ENCODE assay signal across 18 cellular contexts in genomic region chr2:375270-375946, GRCh38.
A peak's percentile ranks its signal among the peaks of the same experiment; 100 is the strongest.
DNase-seq lines count a peak whose midpoint lies in the region; ATAC-seq, FAIRE-seq and TF ChIP-seq lines count a peak whose summit lies in the region.
"Had no signal": no experiment of that assay in that cellular context is flagged by ENCODE, and none has a peak within 500 bp of the region (broad histone marks: within the 10 kb centered on the region; RNA-seq: fewer than 3 reads in every experiment).

No MANE protein-coding gene starts in this region.

- DNase-seq in HTR-8/SVneo (ENCODE audit: insufficient read length, low spot score) (no peak), dorsolateral prefrontal cortex (peak in 1 of 10 donors; percentile 57), lung (ENCODE audit: low spot score) (peak; percentile 23), substantia nigra (lab: John Stamatoyannopoulos, UW) (peak in 17 of 49 donors; percentile 8 to 67 (median 24)), NCI-H2107 (lab: John Stamatoyannopoulos, UW) (no peak), NCI-H146 treated with DMSO at 0.1 percent for 48 hours (lab: John Stamatoyannopoulos, UW; ENCODE audit: unreplicated experiment) (no peak), upper lobe of right lung (no peak)
- DNase-seq: Caco-2, NCI-H1048, NCI-H1694, NCI-H345, NCI-H526 treated with DMSO at 0.1 percent for 48 hours, OCI-M1 had no signal

- ATAC-seq in lung (ENCODE audit: insufficient read depth, low FRiP score) (no peak), HG02642 (IDR thresholded peaks at IDR 0.05; ENCODE audit: poor library complexity, unreplicated experiment) (no peak), upper lobe of right lung (no peak)

- 54 to 72% methylated on average over 8 of the region's 8 CpGs for WGBS in lung, 2 donors

- H3K4me3 ChIP-seq in dorsolateral prefrontal cortex (no peak overlapping the region), lung (no peak overlapping the region), upper lobe of right lung (no peak overlapping the region)
- H3K4me3 ChIP-seq: HAP-1 had no signal

- no peaks in the 10 kb centered on the region for H3K27me3 ChIP-seq in dorsolateral prefrontal cortex
- no peaks in the 10 kb centered on the region for H3K27me3 ChIP-seq in lung (ENCODE audit: control insufficient read depth, insufficient read depth)
- no peaks in the 10 kb centered on the region for H3K27me3 ChIP-seq in upper lobe of right lung

- H3K9me3 ChIP-seq in lung (ENCODE audit: control insufficient read depth in 2 of 2, insufficient read depth in 1 of 2, low read length in 1 of 2) (peaks cover 2 to 7% of the 10 kb centered on the region in 2 donors), upper lobe of right lung (no peaks in the 10 kb centered on the region)
- H3K9me3 ChIP-seq: Caco-2, HAP-1 had no signal

- H3K4me1 ChIP-seq in lung (ENCODE audit: control insufficient read depth in 2 of 2, insufficient read depth in 2 of 2, low read length in 2 of 2), result no peaks in the 10 kb centered on the region
- no peaks in the 10 kb centered on the region for H3K4me1 ChIP-seq in upper lobe of right lung
- H3K4me1 ChIP-seq: Caco-2, HAP-1 had no signal

- intact Hi-C loops in dorsolateral prefrontal cortex (cut with DNase I) (no loop called here), upper lobe of right lung (cut with DNase I) (no loop called here)

- H3K36me3 ChIP-seq in lung (ENCODE audit: control insufficient read depth in 2 of 2, insufficient read depth in 2 of 2, low read length in 2 of 2), result no peaks in the 10 kb centered on the region
- H3K36me3 ChIP-seq in upper lobe of right lung, result no peaks in the 10 kb centered on the region
- H3K36me3 ChIP-seq: HAP-1 had no signal

- peak in 1 of 56 donors; percentile 7 for TF ChIP-seq CTCF in dorsolateral prefrontal cortex (IDR thresholded peaks at IDR 0.05 in 54 of 56, conservative IDR thresholded peaks at IDR 0.05 in 2 of 56; ENCODE audit: low read depth in 1 of 56, partially characterized antibody in 56 of 56)
- TF ChIP-seq CTCF in lung (IDR thresholded peaks at IDR 0.05; ENCODE audit: control extremely low read depth, extremely low read depth), result no peak
- no peak for TF ChIP-seq CTCF in upper lobe of right lung (IDR thresholded peaks at IDR 0.05)

- H3K27ac ChIP-seq in dorsolateral prefrontal cortex, result peak overlapping the region in 56 of 59 donors; percentile 13 to 94 (median 80)
- no peak overlapping the region for H3K27ac ChIP-seq in lung (ENCODE audit: low read depth in 1 of 2, low read length in 1 of 2)
- peak overlapping the region; percentile 54 for H3K27ac ChIP-seq in substantia nigra (ENCODE audit: low read depth, low read length, poor library complexity, severe bottlenecking)
- H3K27ac ChIP-seq in upper lobe of right lung, result no peak overlapping the region
- H3K27ac ChIP-seq: RWPE1 had no signal

- peak; percentile 28 for FAIRE-seq in HTR-8/SVneo (lab: Jason Lieb, UNC)
- FAIRE-seq: A204.1, GM12892 had no signal

Comparison
In these comparisons a context has a peak if more than half of its experiments do, and no peak if none do; other contexts are left out.
1. H3K27ac ChIP-seq: peak in dorsolateral prefrontal cortex (56 of 59) and substantia nigra (single experiment); none in lung (0 of 2) and upper lobe of right lung (single experiment).